1 cellular context compared by ENCODE assay signal in the genomic region with DNA sequence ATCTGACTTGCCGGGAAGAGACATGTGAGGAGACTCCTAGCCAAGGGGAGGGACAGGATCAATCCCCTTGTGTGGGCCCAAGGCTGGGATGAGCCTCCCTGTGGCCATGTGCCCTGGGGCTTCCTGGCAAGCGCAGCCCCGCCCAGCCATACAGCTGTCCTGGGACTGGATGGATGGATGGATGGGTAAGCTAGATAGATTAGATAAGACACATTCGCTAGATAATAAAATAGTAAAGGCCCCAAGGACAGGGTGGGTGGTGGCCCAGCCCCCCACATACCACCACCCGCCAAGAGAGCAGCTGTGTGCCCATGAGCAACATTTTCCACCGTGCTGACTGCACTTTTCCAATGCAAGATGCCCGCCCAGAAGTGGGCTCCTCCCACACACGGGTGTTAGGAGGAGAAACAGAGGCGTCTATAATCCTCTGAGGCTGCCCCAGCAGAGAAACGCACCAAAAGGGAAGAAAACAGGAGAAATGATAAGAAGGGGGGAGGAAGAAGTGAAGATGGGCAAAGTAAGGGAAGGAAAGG.
TF ChIP-seq lines count a peak whose summit lies in the region.

No MANE protein-coding gene starts in this region.

TF ChIP-seq in HepG2, 621 proteins besides CTCF, POLR2A, EP300 and RAD21:
- TF ChIP-seq, protein P1, sequence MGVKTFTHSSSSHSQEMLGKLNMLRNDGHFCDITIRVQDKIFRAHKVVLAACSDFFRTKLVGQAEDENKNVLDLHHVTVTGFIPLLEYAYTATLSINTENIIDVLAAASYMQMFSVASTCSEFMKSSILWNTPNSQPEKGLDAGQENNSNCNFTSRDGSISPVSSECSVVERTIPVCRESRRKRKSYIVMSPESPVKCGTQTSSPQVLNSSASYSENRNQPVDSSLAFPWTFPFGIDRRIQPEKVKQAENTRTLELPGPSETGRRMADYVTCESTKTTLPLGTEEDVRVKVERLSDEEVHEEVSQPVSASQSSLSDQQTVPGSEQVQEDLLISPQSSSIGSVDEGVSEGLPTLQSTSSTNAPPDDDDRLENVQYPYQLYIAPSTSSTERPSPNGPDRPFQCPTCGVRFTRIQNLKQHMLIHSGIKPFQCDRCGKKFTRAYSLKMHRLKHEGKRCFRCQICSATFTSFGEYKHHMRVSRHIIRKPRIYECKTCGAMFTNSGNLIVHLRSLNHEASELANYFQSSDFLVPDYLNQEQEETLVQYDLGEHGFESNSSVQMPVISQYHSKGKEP (CRISPR knock-in tag; IDR thresholded peaks at IDR 0.05): no peak
- TF ChIP-seq MYC (CRISPR knock-in tag; IDR thresholded peaks at IDR 0.05; ENCODE audit: borderline replicate concordance) (0 out of 2 replicates have a peak, but pooled peaks have one; percentile 6), ZNF607 (CRISPR knock-in tag; IDR thresholded peaks at IDR 0.05; ENCODE audit: borderline replicate concordance) (no peak), TMF1 (CRISPR knock-in tag; IDR thresholded peaks at IDR 0.05; ENCODE audit: low read depth) (no peak)
- TF ChIP-seq, protein P2, sequence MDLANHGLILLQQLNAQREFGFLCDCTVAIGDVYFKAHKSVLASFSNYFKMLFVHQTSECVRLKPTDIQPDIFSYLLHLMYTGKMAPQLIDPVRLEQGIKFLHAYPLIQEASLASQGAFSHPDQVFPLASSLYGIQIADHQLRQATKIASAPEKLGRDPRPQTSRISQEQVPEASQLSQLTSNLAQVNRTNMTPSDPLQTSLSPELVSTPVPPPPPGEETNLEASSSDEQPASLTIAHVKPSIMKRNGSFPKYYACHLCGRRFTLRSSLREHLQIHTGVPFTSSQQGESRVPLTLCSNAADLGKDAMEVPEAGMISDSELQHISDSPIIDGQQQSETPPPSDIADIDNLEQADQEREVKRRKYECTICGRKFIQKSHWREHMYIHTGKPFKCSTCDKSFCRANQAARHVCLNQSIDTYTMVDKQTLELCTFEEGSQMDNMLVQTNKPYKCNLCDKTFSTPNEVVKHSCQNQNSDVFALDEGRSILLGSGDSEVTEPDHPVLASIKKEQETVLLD (CRISPR knock-in tag; IDR thresholded peaks at IDR 0.05; ENCODE audit: low read depth): no peak
TF ChIP-seq in HepG2: peak in this region for 1.
